ENCODE assay signal across 22 cellular contexts in the genomic region with DNA sequence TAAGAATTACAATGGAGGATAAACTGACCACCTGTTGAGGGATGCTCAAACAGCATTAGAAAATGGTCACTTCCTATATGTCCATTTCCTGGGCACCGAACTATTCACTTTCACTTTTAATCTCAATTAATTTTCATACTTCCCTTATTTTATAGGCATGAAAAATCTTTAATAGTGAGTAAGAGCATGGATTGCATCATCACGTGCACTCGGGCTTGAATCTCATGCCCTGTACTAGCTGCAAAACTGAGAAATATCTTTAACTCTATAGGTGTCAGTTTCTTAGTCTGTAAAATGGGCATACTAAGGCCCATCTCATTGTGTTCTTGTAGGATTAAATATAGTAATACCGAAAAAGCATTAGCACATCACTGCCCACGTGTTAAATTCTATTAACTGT.
DNase-seq lines count a peak whose midpoint lies in the region; ATAC-seq, FAIRE-seq and TF ChIP-seq lines count a peak whose summit lies in the region.
"Had no signal": no experiment of that assay in that cellular context is flagged by ENCODE, and none has a peak within 500 bp of the region (broad histone marks: within the 10 kb centered on the region; RNA-seq: fewer than 3 reads in every experiment).

No MANE protein-coding gene starts in this region.

- H2BK5ac ChIP-seq in IMR-90 (ENCODE audit: low read depth, low read length, poor library complexity, severe bottlenecking) (no peak overlapping the region), H1 (ENCODE audit: low read depth, low read length) (no peak overlapping the region)

- no peak overlapping the region for H3K4me2 ChIP-seq in IMR-90 (ENCODE audit: low read depth, low read length)
- H3K4me2 ChIP-seq in H1 (ENCODE audit: insufficient read depth in 1 of 2, low read depth in 2 of 2, low read length in 2 of 2): no peak overlapping the region
- H3K4me2 ChIP-seq in osteoblast (ENCODE audit: insufficient read depth, low read length): peak overlapping the region; percentile 29
- no peak overlapping the region for H3K4me2 ChIP-seq in GM23338
- H3K4me2 ChIP-seq: PC-9 had no signal

- H3F3A ChIP-seq in GM23338 (replicated peaks; ENCODE audit: low read depth): no peaks in the 10 kb centered on the region

- no peak overlapping the region for H2AK5ac ChIP-seq in IMR-90 (ENCODE audit: low read depth, low read length)
- H2AK5ac ChIP-seq in H1 (ENCODE audit: low read depth, low read length): no peak overlapping the region

- no peak overlapping the region for H3K27ac ChIP-seq in IMR-90 (ENCODE audit: insufficient read depth, low read length)
- no peak overlapping the region for H3K27ac ChIP-seq in H1 (ENCODE audit: low read depth, low read length)
- H3K27ac ChIP-seq in osteoblast (ENCODE audit: low read depth, low read length): no peak overlapping the region
- H3K27ac ChIP-seq in GM23338 (ENCODE audit: low read depth): no peak overlapping the region
- no peak overlapping the region for H3K27ac ChIP-seq in heart left ventricle
- H3K27ac ChIP-seq: PC-9, RWPE1 had no signal

- H3K4ac ChIP-seq in IMR-90 (ENCODE audit: low read depth, low read length) (no peak overlapping the region), H1 (replicated peaks; ENCODE audit: insufficient read length, low read depth, low read length) (no peak overlapping the region)

- no peaks in the 10 kb centered on the region for H3K9me2 ChIP-seq in GM23338 (ENCODE audit: insufficient read depth)

- H4K5ac ChIP-seq in IMR-90 (ENCODE audit: low read depth, low read length) (no peak overlapping the region), H1 (ENCODE audit: insufficient read length, low read depth, low read length) (no peak overlapping the region)

- H3K4me3 ChIP-seq in IMR-90 (ENCODE audit: insufficient read depth, low read depth, low read length) (no peak overlapping the region), NB4 (ENCODE audit: low read depth, low read length) (no peak overlapping the region), H1 (ENCODE audit: extremely low read depth in 1 of 4, insufficient read depth in 2 of 4, low read depth in 3 of 4, low read length in 4 of 4) (no peak overlapping the region), osteoblast (ENCODE audit: insufficient read depth, low read length) (no peak overlapping the region), GM23338 (no peak overlapping the region), heart left ventricle (no peak overlapping the region)
- H3K4me3 ChIP-seq: GM12878, PC-9 had no signal

- H3K79me2 ChIP-seq in H1 (ENCODE audit: control insufficient read depth in 1 of 2, insufficient read depth in 2 of 2, low read length in 2 of 2) (no peaks in the 10 kb centered on the region), osteoblast (ENCODE audit: insufficient read depth, low read length) (no peaks in the 10 kb centered on the region), GM23338 (replicated peaks; ENCODE audit: insufficient read depth) (no peaks in the 10 kb centered on the region)

- H2AK9ac ChIP-seq in IMR-90 (replicated peaks; ENCODE audit: low read depth, low read length, poor library complexity): no peak overlapping the region

- no TSS peak for BruUV-seq in IMR-90 (replicated peaks; lab: Mats Ljungman, UMichigan)

- H3K9ac ChIP-seq in IMR-90 (ENCODE audit: low read depth, low read length) (no peak overlapping the region), H1 (replicated peaks in 1 of 4; ENCODE audit: extremely low read depth in 1 of 4, low read depth in 3 of 4, low read length in 3 of 4) (no peak overlapping the region)

- H4K91ac ChIP-seq in IMR-90 (ENCODE audit: insufficient read depth, low read depth, low read length): no peak overlapping the region
- H4K91ac ChIP-seq in H1 (replicated peaks; ENCODE audit: insufficient read length, low read length): no peak overlapping the region

- H3K79me1 ChIP-seq in IMR-90 (ENCODE audit: low read depth in 1 of 2, low read length in 2 of 2) (no peaks in the 10 kb centered on the region), H1 (ENCODE audit: low read depth, low read length) (no peaks in the 10 kb centered on the region)

- H3K9me3 ChIP-seq in IMR-90 (ENCODE audit: control insufficient read depth, insufficient read depth, low read length) (no peaks in the 10 kb centered on the region), H1 (ENCODE audit: insufficient read depth in 2 of 2, low read depth in 1 of 2, low read length in 1 of 2) (no peaks in the 10 kb centered on the region), osteoblast (ENCODE audit: low read depth, low read length) (no peaks in the 10 kb centered on the region), heart left ventricle (peaks cover 0 to 14% (median 0%) of the 10 kb centered on the region in 12 donors)
- H3K9me3 ChIP-seq: BE2C had no signal

- POLR2A ChIA-PET in IMR-90 (lab: Charles Lee; ENCODE audit: unreplicated experiment) (no interaction called here), H1 (lab: Charles Lee; ENCODE audit: partially characterized antibody) (no interaction called here)

- in situ Hi-C loops in IMR-90 (cut with MboI; ENCODE audit: low sequenced_read_pairs): no loop called here

- no peak overlapping the region for H3K27ac Mint-ChIP-seq in GM23338
- H3K27ac Mint-ChIP-seq: CD4-positive, alpha-beta memory T cell had no signal

- H3K23me2 ChIP-seq in H1 (ENCODE audit: low read depth, low read length): no peaks in the 10 kb centered on the region

- H2BK120ac ChIP-seq in IMR-90 (ENCODE audit: low read depth, low read length) (no peak overlapping the region), H1 (replicated peaks; ENCODE audit: low read depth, low read length) (no peak overlapping the region)

- no peaks in the 10 kb centered on the region for H4K20me1 ChIP-seq in IMR-90 (ENCODE audit: insufficient read depth, low read length)
- no peaks in the 10 kb centered on the region for H4K20me1 ChIP-seq in H1 (replicated peaks in 1 of 2; ENCODE audit: control insufficient read depth in 1 of 2, insufficient read depth in 2 of 2, low read length in 2 of 2)
- no peaks in the 10 kb centered on the region for H4K20me1 ChIP-seq in osteoblast (ENCODE audit: insufficient read depth, low read length)
- no peaks in the 10 kb centered on the region for H4K20me1 ChIP-seq in GM23338 (replicated peaks; ENCODE audit: insufficient read depth)

- ATAC-seq in IMR-90 (ENCODE audit: low read depth) (no peak), GM23338 (no peak), heart left ventricle (no peak)
- ATAC-seq: GM12878, SK-N-SH treated with all-trans-retinoic acid at 6 μM for 48 hours had no signal

- no peaks in the 10 kb centered on the region for H3K4me1 Mint-ChIP-seq in GM23338
- H3K4me1 Mint-ChIP-seq: CD4-positive, alpha-beta memory T cell had no signal

- DNase-seq in IMR-90 (no peak), NB4 (ENCODE audit: low read depth) (peak; percentile 12), H1 (ENCODE audit: low read depth in 1 of 2, low spot score in 2 of 2) (no peak), osteoblast (ENCODE audit: insufficient read length, low spot score, missing footprints) (no peak), SW 1271 (lab: John Stamatoyannopoulos, UW) (no peak), GM19240 (ENCODE audit: insufficient read length, low spot score) (no peak), GM23338 (ENCODE audit: low spot score) (no peak), heart left ventricle (no peak)
- DNase-seq: BE2C; CD4-positive, alpha-beta memory T cell; DMS153; MM.1S; NCI-H187; NCI-H2227 treated with DMSO at 0.1 percent for 48 hours; NCI-H524; NCI-H82; PC-9; SIG-M5 had no signal

- H3K14ac ChIP-seq in IMR-90 (replicated peaks; ENCODE audit: low read depth, low read length) (no peak overlapping the region), H1 (ENCODE audit: insufficient read length) (no peak overlapping the region)

- H3K9me1 ChIP-seq in IMR-90 (ENCODE audit: insufficient read depth, low read length): no peaks in the 10 kb centered on the region

- H2AFZ ChIP-seq in IMR-90 (replicated peaks; ENCODE audit: low read length, poor library complexity) (no peak overlapping the region), H1 (ENCODE audit: low read length) (no peak overlapping the region), osteoblast (ENCODE audit: low read length) (no peak overlapping the region), GM23338 (no peak overlapping the region)
- H2AFZ ChIP-seq: PC-9 had no signal

- H3K27me3 Mint-ChIP-seq in GM23338 (ENCODE audit: insufficient read depth, low read depth, poor library complexity): no peaks in the 10 kb centered on the region
- H3K27me3 Mint-ChIP-seq: CD4-positive, alpha-beta memory T cell had no signal

- H2BK15ac ChIP-seq in IMR-90 (ENCODE audit: low read depth, low read length) (no peak overlapping the region), H1 (ENCODE audit: low read length) (no peak overlapping the region)

- H3K23ac ChIP-seq in IMR-90 (ENCODE audit: low read depth, low read length): no peak overlapping the region
- H3K23ac ChIP-seq in H1 (ENCODE audit: insufficient read length): no peak overlapping the region

- no peak overlapping the region for H2BK12ac ChIP-seq in H1 (ENCODE audit: low read depth, low read length)

- no peak for TF ChIP-seq EP300 in H1 (IDR thresholded peaks at IDR 0.05; ENCODE audit: borderline replicate concordance in 1 of 2, low read depth in 2 of 2, low read length in 2 of 2)

- H3K9me3 Mint-ChIP-seq in GM23338: no peaks in the 10 kb centered on the region; the same call in 2 of the 3 replicates

- H3K36me3 ChIP-seq in IMR-90 (ENCODE audit: control insufficient read depth, insufficient read depth, low read length) (no peaks in the 10 kb centered on the region), H1 (ENCODE audit: control insufficient read depth in 2 of 4, insufficient read depth in 4 of 4, low read length in 3 of 4) (no peaks in the 10 kb centered on the region), osteoblast (ENCODE audit: insufficient read depth, low read length) (no peaks in the 10 kb centered on the region), GM23338 (ENCODE audit: insufficient read depth) (no peaks in the 10 kb centered on the region), heart left ventricle (no peaks in the 10 kb centered on the region)
- H3K36me3 ChIP-seq: BE2C had no signal

- TF ChIP-seq POLR2A in IMR-90 (IDR thresholded peaks at IDR 0.05; ENCODE audit: low read depth, low read length) (no peak), NB4 (IDR thresholded peaks at IDR 0.05; ENCODE audit: extremely low read depth, insufficient read length) (no peak), H1 (IDR thresholded peaks at IDR 0.05; ENCODE audit: control extremely low read depth in 1 of 2, low read depth in 2 of 2, low read length in 2 of 2) (no peak), heart left ventricle (IDR thresholded peaks at IDR 0.05) (no peak)

- H3K18ac ChIP-seq in IMR-90 (ENCODE audit: low read depth, low read length): no peak overlapping the region
- no peak overlapping the region for H3K18ac ChIP-seq in H1 (ENCODE audit: extremely low read depth, low read length)

- H4K8ac ChIP-seq in IMR-90 (ENCODE audit: low read depth in 2 of 2, low read length in 2 of 2): no peak overlapping the region
- H4K8ac ChIP-seq in H1 (ENCODE audit: extremely low read depth, insufficient read depth, low read length): no peak overlapping the region

- WGBS in IMR-90 (ENCODE audit: extremely low coverage in 2 of 2, insufficient read length in 1 of 2), 2 experiments: no CpG with 5 or more reads among the region's 5 CpGs
- 85% methylated on average over 5 of the region's 5 CpGs; no CpG with 5 or more reads in 1 of the 2 experiments for WGBS in H1 (ENCODE audit: extremely low coverage in 1 of 2, insufficient coverage in 1 of 2, insufficient read length in 1 of 2, insufficient replicate concordance in 2 of 2, low coverage in 1 of 2, low lambda C conversion rate in 2 of 2, missing lambda C conversion rate in 1 of 2), 2 experiments
- WGBS in heart left ventricle, 4 donors: 77 to 81% (median 79%) methylated on average over 5 of the region's 5 CpGs

- FAIRE-seq in H1 (lab: Jason Lieb, UNC): no peak
- FAIRE-seq: GM12878, H54 had no signal

- intact Hi-C loops in IMR-90 (cut with micrococcal nuclease) (no loop called here), heart left ventricle (cut with DNase I) (no loop called here)

- dilution Hi-C loops in IMR-90 (cut with HindIII; ENCODE audit: low sequenced_read_pairs, unreplicated experiment): no loop called here

- TF ChIP-seq CTCF in IMR-90 (conservative IDR thresholded peaks at IDR 0.05; ENCODE audit: low read depth, low read length) (no peak), NB4 (IDR thresholded peaks at IDR 0.05; ENCODE audit: low read depth, low read length) (no peak), H1 (IDR thresholded peaks at IDR 0.05; ENCODE audit: control extremely low read depth in 1 of 3, insufficient read depth in 1 of 3, low read depth in 1 of 3, low read length in 3 of 3) (no peak), osteoblast (IDR thresholded peaks at IDR 0.05; ENCODE audit: extremely low read depth, low read depth, low read length) (no peak), GM23338 (conservative IDR thresholded peaks at IDR 0.05; ENCODE audit: low read depth in 2 of 2) (no peak), heart left ventricle (IDR thresholded peaks at IDR 0.05) (no peak)

- TF ChIP-seq RAD21 in IMR-90 (IDR thresholded peaks at IDR 0.05; ENCODE audit: low read length) (no peak), H1 (IDR thresholded peaks at IDR 0.05 in 1 of 2, conservative IDR thresholded peaks at IDR 0.05 in 1 of 2; ENCODE audit: low read depth in 2 of 2, low read length in 2 of 2) (no peak)

- H3K27me3 ChIP-seq in IMR-90 (ENCODE audit: control insufficient read depth, insufficient read depth, low read length) (no peaks in the 10 kb centered on the region), H1 (replicated peaks in 1 of 4; ENCODE audit: control insufficient read depth in 3 of 4, extremely low read depth in 1 of 4, insufficient read depth in 3 of 4, low read length in 3 of 4) (no peaks in the 10 kb centered on the region), osteoblast (ENCODE audit: insufficient read depth, low read length) (no peaks in the 10 kb centered on the region), GM23338 (ENCODE audit: insufficient read depth) (no peaks in the 10 kb centered on the region), heart left ventricle (no peaks in the 10 kb centered on the region)
- H3K27me3 ChIP-seq: BE2C had no signal

- H3K4me1 ChIP-seq in IMR-90 (ENCODE audit: control insufficient read depth, insufficient read depth, low read length): no peaks in the 10 kb centered on the region
- H3K4me1 ChIP-seq in H1 (replicated peaks in 1 of 4; ENCODE audit: control insufficient read depth in 3 of 4, insufficient read depth in 4 of 4, low read length in 3 of 4): no peaks in the 10 kb centered on the region
- H3K4me1 ChIP-seq in osteoblast (ENCODE audit: insufficient read depth, low read length): no peaks in the 10 kb centered on the region
- H3K4me1 ChIP-seq in GM23338 (ENCODE audit: insufficient read depth): peaks cover 7% of the 10 kb centered on the region; the same call in 1 of the 2 replicates
- H3K4me1 ChIP-seq in heart left ventricle: no peaks in the 10 kb centered on the region
- H3K4me1 ChIP-seq: BE2C had no signal

- no peak overlapping the region for H3K4me3 Mint-ChIP-seq in GM23338
- H3K4me3 Mint-ChIP-seq: CD4-positive, alpha-beta memory T cell had no signal

- CTCF ChIA-PET in IMR-90 (lab: Yijun Ruan, JAX): no interaction called here
- CTCF ChIA-PET in H1 (lab: Charles Lee; ENCODE audit: partially characterized antibody): no interaction called here

- H2BK20ac ChIP-seq in IMR-90 (ENCODE audit: low read depth, low read length) (no peak overlapping the region), H1 (ENCODE audit: low read length) (no peak overlapping the region)

- no peaks in the 10 kb centered on the region; the same call in 2 of the 3 replicates for H3K36me3 Mint-ChIP-seq in GM23338 (ENCODE audit: low read depth)
- H3K36me3 Mint-ChIP-seq: CD4-positive, alpha-beta memory T cell had no signal

- H3K56ac ChIP-seq in IMR-90 (ENCODE audit: extremely low read depth, insufficient read depth, low read length) (no peak overlapping the region), H1 (replicated peaks; ENCODE audit: insufficient read length, low read depth, low read length) (no peak overlapping the region)
